Comparison of ENCODE assay signal across 1 cellular context in the genomic region with DNA sequence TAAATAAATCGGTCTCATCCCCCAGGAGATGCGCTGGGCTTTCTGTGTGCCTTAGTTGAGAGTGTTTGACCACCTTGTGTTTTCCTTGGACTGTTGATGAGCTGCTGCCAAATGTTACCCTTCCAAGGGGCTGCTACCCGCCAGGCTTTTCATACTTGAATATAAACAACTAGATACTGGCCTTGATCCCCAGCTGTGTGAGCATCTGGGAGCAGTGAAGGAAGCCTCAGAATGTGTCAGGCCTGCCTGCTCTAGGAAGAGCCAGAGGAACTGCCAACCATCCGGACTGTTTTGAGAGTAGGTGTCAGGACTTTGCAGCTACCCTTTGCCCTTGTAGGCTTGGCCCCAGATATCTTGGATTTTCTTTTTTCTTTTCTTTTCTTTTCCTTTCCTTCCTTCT.
TF ChIP-seq lines count a peak whose summit lies in the region.

No MANE protein-coding gene starts in this region.

TF ChIP-seq in GM23338, 12 proteins besides CTCF, POLR2A, EP300 and RAD21:
- TF ChIP-seq, protein P1, sequence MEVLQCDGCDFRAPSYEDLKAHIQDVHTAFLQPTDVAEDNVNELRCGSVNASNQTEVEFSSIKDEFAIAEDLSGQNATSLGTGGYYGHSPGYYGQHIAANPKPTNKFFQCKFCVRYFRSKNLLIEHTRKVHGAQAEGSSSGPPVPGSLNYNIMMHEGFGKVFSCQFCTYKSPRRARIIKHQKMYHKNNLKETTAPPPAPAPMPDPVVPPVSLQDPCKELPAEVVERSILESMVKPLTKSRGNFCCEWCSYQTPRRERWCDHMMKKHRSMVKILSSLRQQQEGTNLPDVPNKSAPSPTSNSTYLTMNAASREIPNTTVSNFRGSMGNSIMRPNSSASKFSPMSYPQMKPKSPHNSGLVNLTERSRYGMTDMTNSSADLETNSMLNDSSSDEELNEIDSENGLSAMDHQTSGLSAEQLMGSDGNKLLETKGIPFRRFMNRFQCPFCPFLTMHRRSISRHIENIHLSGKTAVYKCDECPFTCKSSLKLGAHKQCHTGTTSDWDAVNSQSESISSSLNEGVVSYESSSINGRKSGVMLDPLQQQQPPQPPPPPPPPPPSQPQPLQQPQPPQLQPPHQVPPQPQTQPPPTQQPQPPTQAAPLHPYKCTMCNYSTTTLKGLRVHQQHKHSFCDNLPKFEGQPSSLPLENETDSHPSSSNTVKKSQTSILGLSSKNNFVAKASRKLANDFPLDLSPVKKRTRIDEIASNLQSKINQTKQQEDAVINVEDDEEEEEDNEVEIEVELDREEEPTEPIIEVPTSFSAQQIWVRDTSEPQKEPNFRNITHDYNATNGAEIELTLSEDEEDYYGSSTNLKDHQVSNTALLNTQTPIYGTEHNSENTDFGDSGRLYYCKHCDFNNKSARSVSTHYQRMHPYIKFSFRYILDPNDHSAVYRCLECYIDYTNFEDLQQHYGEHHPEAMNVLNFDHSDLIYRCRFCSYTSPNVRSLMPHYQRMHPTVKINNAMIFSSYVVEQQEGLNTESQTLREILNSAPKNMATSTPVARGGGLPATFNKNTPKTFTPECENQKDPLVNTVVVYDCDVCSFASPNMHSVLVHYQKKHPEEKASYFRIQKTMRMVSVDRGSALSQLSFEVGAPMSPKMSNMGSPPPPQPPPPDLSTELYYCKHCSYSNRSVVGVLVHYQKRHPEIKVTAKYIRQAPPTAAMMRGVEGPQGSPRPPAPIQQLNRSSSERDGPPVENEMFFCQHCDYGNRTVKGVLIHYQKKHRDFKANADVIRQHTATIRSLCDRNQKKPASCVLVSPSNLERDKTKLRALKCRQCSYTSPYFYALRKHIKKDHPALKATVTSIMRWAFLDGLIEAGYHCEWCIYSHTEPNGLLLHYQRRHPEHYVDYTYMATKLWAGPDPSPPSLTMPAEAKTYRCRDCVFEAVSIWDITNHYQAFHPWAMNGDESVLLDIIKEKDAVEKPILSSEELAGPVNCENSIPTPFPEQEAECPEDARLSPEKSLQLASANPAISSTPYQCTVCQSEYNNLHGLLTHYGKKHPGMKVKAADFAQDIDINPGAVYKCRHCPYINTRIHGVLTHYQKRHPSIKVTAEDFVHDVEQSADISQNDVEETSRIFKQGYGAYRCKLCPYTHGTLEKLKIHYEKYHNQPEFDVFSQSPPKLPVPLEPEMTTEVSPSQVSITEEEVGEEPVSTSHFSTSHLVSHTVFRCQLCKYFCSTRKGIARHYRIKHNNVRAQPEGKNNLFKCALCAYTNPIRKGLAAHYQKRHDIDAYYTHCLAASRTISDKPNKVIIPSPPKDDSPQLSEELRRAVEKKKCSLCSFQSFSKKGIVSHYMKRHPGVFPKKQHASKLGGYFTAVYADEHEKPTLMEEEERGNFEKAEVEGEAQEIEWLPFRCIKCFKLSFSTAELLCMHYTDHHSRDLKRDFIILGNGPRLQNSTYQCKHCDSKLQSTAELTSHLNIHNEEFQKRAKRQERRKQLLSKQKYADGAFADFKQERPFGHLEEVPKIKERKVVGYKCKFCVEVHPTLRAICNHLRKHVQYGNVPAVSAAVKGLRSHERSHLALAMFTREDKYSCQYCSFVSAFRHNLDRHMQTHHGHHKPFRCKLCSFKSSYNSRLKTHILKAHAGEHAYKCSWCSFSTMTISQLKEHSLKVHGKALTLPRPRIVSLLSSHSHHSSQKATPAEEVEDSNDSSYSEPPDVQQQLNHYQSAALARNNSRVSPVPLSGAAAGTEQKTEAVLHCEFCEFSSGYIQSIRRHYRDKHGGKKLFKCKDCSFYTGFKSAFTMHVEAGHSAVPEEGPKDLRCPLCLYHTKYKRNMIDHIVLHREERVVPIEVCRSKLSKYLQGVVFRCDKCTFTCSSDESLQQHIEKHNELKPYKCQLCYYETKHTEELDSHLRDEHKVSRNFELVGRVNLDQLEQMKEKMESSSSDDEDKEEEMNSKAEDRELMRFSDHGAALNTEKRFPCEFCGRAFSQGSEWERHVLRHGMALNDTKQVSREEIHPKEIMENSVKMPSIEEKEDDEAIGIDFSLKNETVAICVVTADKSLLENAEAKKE (CRISPR knock-in tag; IDR thresholded peaks at IDR 0.05) = no peak
- TF ChIP-seq CREB1 (CRISPR knock-in tag; IDR thresholded peaks at IDR 0.05; ENCODE audit: low read depth) (no peak), ZNF331 (CRISPR knock-in tag; IDR thresholded peaks at IDR 0.05; ENCODE audit: low read depth) (no peak), STAT1 (IDR thresholded peaks at IDR 0.05; ENCODE audit: unreplicated experiment) (no peak), EZH2phosphoT487 (IDR thresholded peaks at IDR 0.05; ENCODE audit: unreplicated experiment) (no peak), NANOG (IDR thresholded peaks at IDR 0.05; ENCODE audit: borderline replicate concordance) (no peak), POLR2AphosphoS5 (IDR thresholded peaks at IDR 0.05; ENCODE audit: low read depth) (no peak)
- TF ChIP-seq, protein P2, sequence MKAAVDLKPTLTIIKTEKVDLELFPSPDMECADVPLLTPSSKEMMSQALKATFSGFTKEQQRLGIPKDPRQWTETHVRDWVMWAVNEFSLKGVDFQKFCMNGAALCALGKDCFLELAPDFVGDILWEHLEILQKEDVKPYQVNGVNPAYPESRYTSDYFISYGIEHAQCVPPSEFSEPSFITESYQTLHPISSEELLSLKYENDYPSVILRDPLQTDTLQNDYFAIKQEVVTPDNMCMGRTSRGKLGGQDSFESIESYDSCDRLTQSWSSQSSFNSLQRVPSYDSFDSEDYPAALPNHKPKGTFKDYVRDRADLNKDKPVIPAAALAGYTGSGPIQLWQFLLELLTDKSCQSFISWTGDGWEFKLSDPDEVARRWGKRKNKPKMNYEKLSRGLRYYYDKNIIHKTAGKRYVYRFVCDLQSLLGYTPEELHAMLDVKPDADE (IDR thresholded peaks at IDR 0.05) = no peak
